In the genomic region with DNA sequence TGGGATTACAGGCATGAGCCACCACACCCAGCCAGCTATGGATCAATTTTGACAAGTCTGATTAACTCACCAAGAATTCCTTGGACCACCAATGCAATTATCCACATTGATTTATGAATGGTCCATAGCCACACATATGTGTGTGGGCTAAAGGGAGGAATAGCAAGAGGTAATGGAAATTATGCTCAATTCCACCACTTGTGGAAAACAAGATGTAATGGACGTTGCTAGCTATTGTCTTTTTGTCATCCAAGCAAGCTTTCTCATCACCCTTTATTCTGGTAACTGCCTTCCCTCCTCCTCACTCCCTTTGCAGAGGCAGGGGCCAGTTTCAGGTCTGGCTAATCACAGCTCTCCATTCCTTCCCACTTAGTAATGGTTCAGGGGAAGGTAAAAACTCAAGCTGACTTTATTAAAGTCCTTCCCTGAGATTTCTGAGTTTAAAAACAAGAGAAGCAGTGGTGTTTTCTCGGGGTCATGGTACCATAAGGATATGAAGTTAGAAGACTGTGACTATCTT, we compare ENCODE assay signal across 20 cellular contexts.
"Had no signal": no experiment of that assay in that cellular context is flagged by ENCODE, and none has a peak within 500 bp of the region (broad histone marks: within the 10 kb centered on the region; RNA-seq: fewer than 3 reads in every experiment).

No MANE protein-coding gene starts in this region.

- H3K27ac ChIP-seq: dorsolateral prefrontal cortex, gastroesophageal sphincter, left ventricle myocardium inferior, lower lobe of right lung, neutrophil, spleen, testis, tibial nerve, upper lobe of right lung, vagina had no signal

- H3K4me1 Mint-ChIP-seq: stimulated activated naive B cell treated with anti-CD40 and anti-IgM and Interleukin-4, amounts not matched to agents 10 μg/mL and 1 μg/mL and 100 μg/mL, for 72 hours; stimulated activated naive CD8-positive, alpha-beta T cell treated with anti-CD3 and anti-CD28 coated beads, Interleukin-15, amount 100 ng/mL, for 72 hours had no signal

- H3K9me3 Mint-ChIP-seq: naive thymus-derived CD4-positive, alpha-beta T cell; nephron progenitor cell; stimulated activated naive B cell treated with anti-CD40 and anti-IgM and Interleukin-4, amounts not matched to agents 10 μg/mL and 1 μg/mL and 100 μg/mL, for 72 hours; stimulated activated naive CD8-positive, alpha-beta T cell treated with anti-CD3 and anti-CD28 coated beads, Interleukin-15, amount 100 ng/mL, for 72 hours had no signal

- DNase-seq: cortex of kidney; effector CD8-positive, alpha-beta T cell; kidney; left cardiac atrium; left ventricle myocardium inferior; lower lobe of right lung; spleen; stimulated activated CD4-positive, alpha-beta T cell treated with anti-CD3 and anti-CD28 coated beads, Interleukin-4, amount 100 ng/mL, for 24 hours; stimulated activated naive B cell treated with anti-CD40 and anti-IgM and Interleukin-4, amounts not matched to agents 10 μg/mL and 1 μg/mL and 100 μg/mL, for 72 hours; stimulated activated naive CD8-positive, alpha-beta T cell treated with anti-CD3 and anti-CD28 coated beads, Interleukin-15, amount 100 ng/mL, for 72 hours; upper lobe of right lung had no signal

- H3K36me3 Mint-ChIP-seq: naive thymus-derived CD4-positive, alpha-beta T cell; stimulated activated naive B cell treated with anti-CD40 and anti-IgM and Interleukin-4, amounts not matched to agents 10 μg/mL and 1 μg/mL and 100 μg/mL, for 72 hours had no signal

- H3K9me3 ChIP-seq: gastroesophageal sphincter, left ventricle myocardium inferior, lower lobe of right lung, neutrophil, spleen, testis, tibial nerve, upper lobe of right lung, vagina had no signal

- H3K4me1 ChIP-seq: upper lobe of right lung, vagina had no signal

- ATAC-seq: gastroesophageal sphincter; naive thymus-derived CD4-positive, alpha-beta T cell; sciatic nerve; stimulated activated naive CD8-positive, alpha-beta T cell treated with anti-CD3 and anti-CD28 coated beads, Interleukin-15, amount 100 ng/mL, for 72 hours had no signal

- H3K4me3 Mint-ChIP-seq: naive thymus-derived CD4-positive, alpha-beta T cell; nephron progenitor cell; stimulated activated naive B cell treated with anti-CD40 and anti-IgM and Interleukin-4, amounts not matched to agents 10 μg/mL and 1 μg/mL and 100 μg/mL, for 72 hours; stimulated activated naive CD8-positive, alpha-beta T cell treated with anti-CD3 and anti-CD28 coated beads, Interleukin-15, amount 100 ng/mL, for 72 hours had no signal

- H3K4me3 ChIP-seq: dorsolateral prefrontal cortex, gastroesophageal sphincter, left ventricle myocardium inferior, lower lobe of right lung, spleen, testis, tibial nerve, upper lobe of right lung, vagina had no signal

- H3K27ac Mint-ChIP-seq: naive thymus-derived CD4-positive, alpha-beta T cell; nephron progenitor cell; stimulated activated naive B cell treated with anti-CD40 and anti-IgM and Interleukin-4, amounts not matched to agents 10 μg/mL and 1 μg/mL and 100 μg/mL, for 72 hours had no signal

- FAIRE-seq: kidney had no signal

- H3K36me3 ChIP-seq: gastroesophageal sphincter, left ventricle myocardium inferior, lower lobe of right lung, neutrophil, spleen, tibial nerve, upper lobe of right lung, vagina had no signal

- H3K27me3 ChIP-seq: testis, tibial nerve, vagina had no signal
